Comparison of ENCODE assay signal across 1 cellular context in the genomic region with DNA sequence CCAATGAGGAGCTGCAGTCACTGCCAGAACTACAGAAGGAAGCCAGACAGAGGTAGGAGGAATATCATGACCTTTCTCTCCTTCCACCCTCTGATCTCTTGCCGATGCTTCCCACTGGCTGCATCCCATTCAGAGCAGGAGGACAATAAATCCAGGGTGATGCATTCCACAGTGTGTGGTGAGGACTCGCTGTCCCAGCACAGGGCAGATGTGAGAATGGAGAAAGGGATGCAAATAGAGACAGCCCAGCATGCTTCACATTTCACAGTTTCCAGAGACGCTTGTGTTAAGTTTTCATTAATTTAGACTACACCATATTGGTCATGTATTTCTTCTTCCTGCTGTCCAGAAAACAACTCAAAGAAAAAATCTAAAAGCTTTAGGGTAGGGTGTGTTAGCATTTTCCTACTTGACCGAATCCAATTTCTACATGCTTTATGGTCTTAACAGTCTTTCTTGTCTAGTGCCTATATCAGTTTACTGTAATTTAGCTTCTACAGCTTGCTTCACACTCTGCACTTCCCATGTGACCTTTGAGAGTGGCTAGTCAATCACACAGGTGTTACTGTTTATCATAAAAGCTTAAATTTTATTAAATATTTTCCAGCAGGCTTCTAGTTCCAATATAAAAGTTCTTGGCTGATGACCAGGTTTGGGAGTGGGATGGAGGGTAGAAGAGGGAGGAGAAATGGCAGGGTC.
TF ChIP-seq lines count a peak whose summit lies in the region.

No MANE protein-coding gene starts in this region.

TF ChIP-seq in GM23338, 12 proteins besides CTCF, POLR2A, EP300 and RAD21 (continued from another document):
- TF ChIP-seq STAT1 (IDR thresholded peaks at IDR 0.05; ENCODE audit: unreplicated experiment) (no peak), EZH2 (IDR thresholded peaks at IDR 0.05; ENCODE audit: low read depth, unreplicated experiment) (no peak), EZH2phosphoT487 (IDR thresholded peaks at IDR 0.05; ENCODE audit: unreplicated experiment) (no peak)
